21 cellular contexts compared by ENCODE assay signal in genomic region chr2:144082777-144083176, GRCh38.
A peak's percentile ranks its signal among the peaks of the same experiment; 100 is the strongest.
DNase-seq lines count a peak whose midpoint lies in the region; ATAC-seq and TF ChIP-seq lines count a peak whose summit lies in the region.
"Had no signal": no experiment of that assay in that cellular context is flagged by ENCODE, and none has a peak within 500 bp of the region (broad histone marks: within the 10 kb centered on the region; RNA-seq: fewer than 3 reads in every experiment).

No MANE protein-coding gene starts in this region.

- H3K4me2 ChIP-seq in GM23248 (ENCODE audit: unreplicated experiment) (peak overlapping the region; percentile 48), smooth muscle cell (no peak overlapping the region)
- H3K4me2 ChIP-seq: KMS-11 had no signal

- no peaks in the 10 kb centered on the region for H3K27me3 ChIP-seq in GM23248 (replicated peaks; ENCODE audit: insufficient read depth)
- H3K27me3 ChIP-seq in brain microvascular endothelial cell (replicated peaks), result no peaks in the 10 kb centered on the region
- no peaks in the 10 kb centered on the region for H3K27me3 ChIP-seq in left lung
- H3K27me3 ChIP-seq in smooth muscle cell (ENCODE audit: low read depth), result no peaks in the 10 kb centered on the region
- H3K27me3 ChIP-seq in stomach, result no peaks in the 10 kb centered on the region
- H3K27me3 ChIP-seq: MG63 had no signal

- H3K9me2 ChIP-seq in GM23248 (ENCODE audit: insufficient read depth), result no peaks in the 10 kb centered on the region

- in situ Hi-C loops in GM23248 (cut with MboI) (no loop called here), brain microvascular endothelial cell (cut with HindIII; ENCODE audit: low pct_ligation_motif_present, low sequenced_read_pairs) (no loop called here)

- H3K36me3 ChIP-seq in GM23248 (ENCODE audit: low read depth), result no peaks in the 10 kb centered on the region
- no peaks in the 10 kb centered on the region for H3K36me3 ChIP-seq in brain microvascular endothelial cell (replicated peaks)
- H3K36me3 ChIP-seq in left lung, result no peaks in the 10 kb centered on the region
- H3K36me3 ChIP-seq in smooth muscle cell (ENCODE audit: low read depth), result no peaks in the 10 kb centered on the region
- H3K36me3 ChIP-seq in stomach, result no peaks in the 10 kb centered on the region
- H3K36me3 ChIP-seq: MG63 had no signal

- H4K20me1 ChIP-seq in GM23248 (ENCODE audit: insufficient read depth) (no peaks in the 10 kb centered on the region), smooth muscle cell (ENCODE audit: low read depth) (no peaks in the 10 kb centered on the region)

- H3K27ac ChIP-seq in GM23248, result peak overlapping the region; percentile 76
- H3K27ac ChIP-seq in brain microvascular endothelial cell, result peak overlapping the region; percentile 83
- peak overlapping the region in 1 of 2 donors; percentile 46 for H3K27ac ChIP-seq in left lung
- peak overlapping the region; percentile 89 for H3K27ac ChIP-seq in smooth muscle cell (ENCODE audit: low read depth)
- H3K27ac ChIP-seq in stomach, result no peak overlapping the region
- H3K27ac ChIP-seq: KMS-11 had no signal

- ATAC-seq in left lung, result peak; percentile 89
- ATAC-seq: Panc1 had no signal

- WGBS in GM23248 (ENCODE audit: low coverage in 1 of 2, low lambda C conversion rate in 2 of 2, missing lambda C conversion rate in 2 of 2), 2 experiments, result 94 to 97% methylated on average over 3 of the region's 3 CpGs
- WGBS in smooth muscle cell (ENCODE audit: low lambda C conversion rate), result 94% methylated on average over 3 of the region's 3 CpGs
- WGBS in stomach, 5 donors, result 86 to 100% (median 92%) methylated on average over 3 of the region's 3 CpGs

- H3K9ac ChIP-seq in GM23248, result no peak overlapping the region
- H3K9ac ChIP-seq in smooth muscle cell (ENCODE audit: low read depth), result no peak overlapping the region
- H3K9ac ChIP-seq: KMS-11 had no signal

- no peak for TF ChIP-seq POLR2A in stomach (IDR thresholded peaks at IDR 0.05)

- H2AFZ ChIP-seq in GM23248 (no peak overlapping the region), smooth muscle cell (ENCODE audit: low read depth) (no peak overlapping the region)

- H3F3A ChIP-seq in GM23248 (ENCODE audit: insufficient read depth) (peaks cover 48% of the 10 kb centered on the region), smooth muscle cell (ENCODE audit: low read depth) (no peaks in the 10 kb centered on the region)

- peaks cover 85% of the 10 kb centered on the region for H3K4me1 ChIP-seq in GM23248 (ENCODE audit: insufficient read depth)
- H3K4me1 ChIP-seq in left lung, result peaks cover 0 to 2% of the 10 kb centered on the region in 2 donors
- H3K4me1 ChIP-seq in smooth muscle cell (ENCODE audit: low read depth), result peaks cover 9% of the 10 kb centered on the region
- peaks cover 0 to 9% (median 4%) of the 10 kb centered on the region in 4 donors for H3K4me1 ChIP-seq in stomach

- no peak for DNase-seq in GM23248
- DNase-seq in brain microvascular endothelial cell, result no peak
- DNase-seq in left lung, result no peak
- no peak for DNase-seq in smooth muscle cell (lab: John Stamatoyannopoulos, UW; ENCODE audit: unreplicated experiment)
- DNase-seq in MV-4-11 (lab: John Stamatoyannopoulos, UW), result no peak
- DNase-seq in stomach, result no peak
- no peak for DNase-seq in epidermal melanocyte (ENCODE audit: insufficient read length, low spot score)
- DNase-seq: AML-193; CD4-positive, alpha-beta T cell; DND-41; GDM1; NCI-H1105; NCI-H187; NCI-H2171; NCI-H446 treated with DMSO at 0.1 percent for 48 hours; NCI-H774; Right ventricle myocardium superior had no signal

- TF ChIP-seq EP300 in stomach (IDR thresholded peaks at IDR 0.05), result no peak

- H3K79me2 ChIP-seq in GM23248 (ENCODE audit: insufficient read depth), result no peaks in the 10 kb centered on the region
- no peaks in the 10 kb centered on the region for H3K79me2 ChIP-seq in smooth muscle cell (ENCODE audit: low read depth)

- intact Hi-C loops in left lung (cut with DNase I) (no loop called here), stomach (cut with DNase I; ENCODE audit: low total_unique reads) (no loop called here)

- no peaks in the 10 kb centered on the region for H3K9me3 ChIP-seq in GM23248 (ENCODE audit: low read depth)
- no peaks in the 10 kb centered on the region for H3K9me3 ChIP-seq in left lung
- no peaks in the 10 kb centered on the region for H3K9me3 ChIP-seq in smooth muscle cell (replicated peaks; ENCODE audit: low read depth)
- H3K9me3 ChIP-seq in stomach, result no peaks in the 10 kb centered on the region
- H3K9me3 ChIP-seq: A549, MG63 had no signal

- TF ChIP-seq CTCF in brain microvascular endothelial cell (IDR thresholded peaks at IDR 0.05; ENCODE audit: low read depth, low read length, missing control alignments), result no peak
- TF ChIP-seq CTCF in left lung (IDR thresholded peaks at IDR 0.05), result no peak
- TF ChIP-seq CTCF in smooth muscle cell (IDR thresholded peaks at IDR 0.05; ENCODE audit: borderline replicate concordance, insufficient read depth, poor library complexity, severe bottlenecking), result no peak
- no peak for TF ChIP-seq CTCF in stomach (IDR thresholded peaks at IDR 0.05)

- H3K4me3 ChIP-seq in GM23248 (no peak overlapping the region), brain microvascular endothelial cell (ENCODE audit: low read depth, low read length) (no peak overlapping the region), left lung (no peak overlapping the region), smooth muscle cell (no peak overlapping the region), stomach (no peak overlapping the region)
- H3K4me3 ChIP-seq: A549, MG63 had no signal

Comparison
In these comparisons a context has a peak if more than half of its experiments do, and no peak if none do; other contexts are left out.
1. H3K27ac ChIP-seq: peak in GM23248 (single experiment), brain microvascular endothelial cell (single experiment) and smooth muscle cell (single experiment); none in stomach (0 of 5).